In genomic region chr22:29120098-29120776, GRCh38 we compare ENCODE assay signal across 10 cellular contexts. TPM values are rescaled to one million over a fixed set of nuclear protein-coding genes. Genes with fewer than 3 reads are reported as not detected.
"Had no signal": no experiment of that assay in that cellular context is flagged by ENCODE, and none has a peak within 500 bp of the region (broad histone marks: within the 10 kb centered on the region; RNA-seq: fewer than 3 reads in every experiment).

No MANE protein-coding gene starts in this region.

RNA-seq across cellular contexts. Expression of gene KREMEN1, which starts 47.4 kb away (rescaled TPM):
- total RNA-seq: activated CD4-positive, alpha-beta memory T cell treated with anti-CD3 and anti-CD28 coated beads, Interleukin-2, amount 10 ng/mL, durations not matched to agents 7 days and 5 days; activated CD4-positive, alpha-beta T cell treated with anti-CD3 and anti-CD28 coated beads, Interleukin-2, amount 10 ng/mL, durations not matched to agents 24 days and 14 days had no signal

RNA-seq across cellular contexts. Expression of gene C22orf31, which starts 58.6 kb away (rescaled TPM):
- total RNA-seq: activated CD4-positive, alpha-beta memory T cell treated with anti-CD3 and anti-CD28 coated beads, Interleukin-2, amount 10 ng/mL, durations not matched to agents 7 days and 5 days; activated CD4-positive, alpha-beta T cell treated with anti-CD3 and anti-CD28 coated beads, Interleukin-2, amount 10 ng/mL, durations not matched to agents 24 days and 14 days; ascending aorta; esophagus muscularis mucosa; gastroesophageal sphincter; mammary epithelial cell; pancreas; pulmonary artery endothelial cell; T-helper 2 cell treated with Interferon-gamma antibody and Interleukin-4, amounts not matched to agents 100 ng/mL and 5 ng/mL, for 36 hours; temporal lobe had no signal
